Comparison of ENCODE assay signal across 29 cellular contexts in the genomic region with DNA sequence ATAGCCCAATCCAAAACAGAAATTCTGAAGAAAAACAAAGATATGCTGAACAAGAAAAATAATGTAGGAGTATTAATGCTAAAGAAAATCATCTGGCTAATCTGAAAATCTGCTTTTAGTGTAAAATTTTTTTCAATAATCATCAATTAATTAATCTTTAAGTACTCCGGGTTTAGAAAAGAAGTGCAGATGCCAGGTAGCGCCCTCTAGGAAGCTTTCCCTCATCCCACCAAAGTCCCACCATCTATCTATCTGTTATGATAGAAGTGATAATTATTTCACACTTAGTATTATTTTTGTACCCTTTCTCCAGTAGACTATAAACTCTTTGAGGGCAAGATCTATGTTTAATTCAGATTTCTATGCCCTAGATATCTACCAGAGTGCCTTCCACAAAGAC.
"Had no signal": no experiment of that assay in that cellular context is flagged by ENCODE, and none has a peak within 500 bp of the region (broad histone marks: within the 10 kb centered on the region; RNA-seq: fewer than 3 reads in every experiment).

No MANE protein-coding gene starts in this region.

- H3K4me1 Mint-ChIP-seq: immature natural killer cell, mesothelial cell of epicardium, naive B cell had no signal

- H3K4me3 ChIP-seq: left lung, lower lobe of right lung, pancreas, prostate gland, skin epidermis, suprapubic skin, thoracic aorta, tibial artery, upper lobe of right lung had no signal

- H3K9me3 Mint-ChIP-seq: immature natural killer cell, mesothelial cell of epicardium, natural killer cell had no signal

- H3K27me3 Mint-ChIP-seq: naive B cell; stimulated activated naive CD8-positive, alpha-beta T cell treated with anti-CD3 and anti-CD28 coated beads, Interleukin-15, Interleukin-2, amounts not matched to agents 100 ng/mL and 50 ng/mL, for 24 hours had no signal

- H3K4me3 Mint-ChIP-seq: immature natural killer cell; mesothelial cell of epicardium; naive B cell; natural killer cell; stimulated activated naive CD8-positive, alpha-beta T cell treated with anti-CD3 and anti-CD28 coated beads, Interleukin-15, Interleukin-2, amounts not matched to agents 100 ng/mL and 50 ng/mL, for 24 hours had no signal

- DNase-seq: hypothalamus; immature natural killer cell; kidney; left colon; left lung; lower lobe of right lung; mammary epithelial cell; mesendoderm; naive B cell; natural killer cell; nucleus accumbens; pancreas; posterior cingulate gyrus; retina; right cardiac atrium; stimulated activated CD4-positive, alpha-beta T cell treated with anti-CD3 and anti-CD28 coated beads, Interleukin-12 subunit alpha, Interleukin-12 subunit beta, amount 100 ng/mL, for 4 hours; stimulated activated CD4-positive, alpha-beta T cell treated with anti-CD3 and anti-CD28 coated beads, Interleukin-15, amount 100 ng/mL, for 24 hours; stimulated activated CD4-positive, alpha-beta T cell treated with anti-CD3 and anti-CD28 coated beads, Interleukin-2, amount 100 ng/mL, for 24 hours; stimulated activated CD4-positive, alpha-beta T cell treated with anti-CD3 and anti-CD28 coated beads, Interleukin-4, amount 100 ng/mL, for 1 hour; stimulated activated naive CD4-positive, alpha-beta T cell; tibial artery; trophoblast cell; upper lobe of right lung had no signal

- H3K9me3 ChIP-seq: left lung, lower lobe of right lung, pancreas, prostate gland, suprapubic skin, thoracic aorta, tibial artery, upper lobe of right lung had no signal

- H3K4me1 ChIP-seq: left lung, lower lobe of right lung, pancreas, prostate gland, suprapubic skin, tibial artery, upper lobe of right lung had no signal

- H3K27ac Mint-ChIP-seq: immature natural killer cell; mesothelial cell of epicardium; natural killer cell; stimulated activated naive CD8-positive, alpha-beta T cell treated with anti-CD3 and anti-CD28 coated beads, Interleukin-15, Interleukin-2, amounts not matched to agents 100 ng/mL and 50 ng/mL, for 24 hours had no signal

- H3K27me3 ChIP-seq: left lung, pancreas, suprapubic skin, tibial artery, upper lobe of right lung had no signal

- H3K27ac ChIP-seq: left lung, lower lobe of right lung, pancreas, prostate gland, skin epidermis, suprapubic skin, thoracic aorta, tibial artery, upper lobe of right lung had no signal

- H3K36me3 ChIP-seq: lower lobe of right lung, pancreas, prostate gland, upper lobe of right lung had no signal
